17 cellular contexts compared by ENCODE assay signal in the genomic region with DNA sequence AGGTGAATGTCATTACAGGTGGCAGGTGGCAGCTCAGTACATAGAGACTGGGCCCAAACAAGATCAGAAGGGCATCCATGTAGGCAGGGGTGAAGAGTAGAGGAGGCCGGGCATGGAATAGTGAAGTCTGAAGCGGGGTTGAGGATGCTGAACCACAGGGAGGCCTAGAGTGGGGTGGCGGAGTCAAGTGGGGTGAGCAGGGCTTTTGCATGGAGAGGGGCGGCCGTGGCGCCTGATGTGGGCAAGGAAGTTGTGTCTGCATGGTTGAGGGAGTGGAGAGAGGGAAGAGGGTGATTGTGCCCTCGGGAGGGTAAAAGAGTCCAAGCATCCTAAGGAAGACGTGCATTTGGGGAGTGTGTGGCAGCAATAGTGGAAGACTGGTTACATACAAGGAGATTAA.
"Had no signal": no experiment of that assay in that cellular context is flagged by ENCODE, and none has a peak within 500 bp of the region (broad histone marks: within the 10 kb centered on the region; RNA-seq: fewer than 3 reads in every experiment).

No MANE protein-coding gene starts in this region.

- H3K27me3 ChIP-seq: body of pancreas, esophagus muscularis mucosa, neural progenitor cell, pancreas, tibial nerve had no signal

- H3K4me2 ChIP-seq: neural progenitor cell had no signal

- H2AFZ ChIP-seq: neural progenitor cell had no signal

- H3K4me1 ChIP-seq: neural progenitor cell had no signal

- H3K36me3 Mint-ChIP-seq: neural progenitor cell had no signal

- ATAC-seq: body of pancreas, left colon, pancreas had no signal

- H3K9me3 Mint-ChIP-seq: activated B cell treated with CpG ODN at 0.5 μM for 24 hours, neural progenitor cell had no signal

- H3K36me3 ChIP-seq: neural progenitor cell had no signal

- H3K27me3 Mint-ChIP-seq: activated B cell treated with CpG ODN at 0.5 μM for 24 hours had no signal

- H3K9ac ChIP-seq: neural progenitor cell had no signal

- H3K27ac ChIP-seq: body of pancreas, esophagus muscularis mucosa, neural progenitor cell, pancreas, tibial nerve had no signal

- H3K4me3 ChIP-seq: body of pancreas, esophagus muscularis mucosa, lung, neural progenitor cell, pancreas, tibial nerve had no signal

- FAIRE-seq: colon, islet of Langerhans, pancreas had no signal

- DNase-seq: activated B cell treated with CpG ODN at 0.5 μM for 24 hours; activated CD4-positive, alpha-beta T cell treated with anti-CD3 and anti-CD28 coated beads, Interleukin-2, amount 50 U/mL, for 1 hour; activated gamma-delta T cell treated with Interleukin-2 at 50 U/mL for 16 hours; amniotic stem cell; body of pancreas; caudate nucleus; left colon; pancreas; stimulated activated CD4-positive, alpha-beta T cell treated with anti-CD3 and anti-CD28 coated beads, Interleukin-12 subunit alpha, Interleukin-12 subunit beta, amount 100 ng/mL, for 4 hours; stimulated activated CD4-positive, alpha-beta T cell treated with anti-CD3 and anti-CD28 coated beads, Interleukin-2, amount 100 ng/mL, for 24 hours; T-helper 2 cell had no signal

- H3K4me1 Mint-ChIP-seq: neural progenitor cell had no signal

- H3K27ac Mint-ChIP-seq: activated B cell treated with CpG ODN at 0.5 μM for 24 hours, neural progenitor cell had no signal

- H3K9me3 ChIP-seq: body of pancreas, esophagus muscularis mucosa, pancreas, tibial nerve had no signal

- H3K4me3 Mint-ChIP-seq: activated B cell treated with CpG ODN at 0.5 μM for 24 hours, neural progenitor cell had no signal
